Comparison of ENCODE assay signal across 1 cellular context in the genomic region with DNA sequence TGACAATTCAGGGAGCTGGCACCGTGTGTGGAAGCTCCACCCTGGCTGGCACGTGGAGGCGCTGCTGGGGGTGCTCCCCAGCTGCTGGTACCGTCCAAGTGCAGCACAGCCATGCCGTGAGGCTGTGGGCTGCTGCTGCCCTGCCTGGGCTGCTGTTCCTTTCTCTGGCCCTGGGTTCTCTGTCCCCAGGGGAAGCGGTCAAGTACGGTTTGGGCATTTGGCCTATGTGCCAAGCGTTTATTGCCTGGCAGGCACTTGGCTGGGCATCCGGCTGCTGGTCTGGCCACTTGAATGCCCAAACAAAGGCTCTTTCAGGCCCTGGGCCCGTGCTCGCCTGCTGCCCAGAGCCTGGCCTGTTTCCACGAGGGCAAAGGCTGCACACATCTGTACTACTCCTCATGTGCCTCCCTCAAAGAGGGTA.
TF ChIP-seq lines count a peak whose summit lies in the region.

No MANE protein-coding gene starts in this region.

TF ChIP-seq in liver, 16 proteins besides CTCF, POLR2A, EP300 and RAD21 (continued from another document):
- TF ChIP-seq JUND (IDR thresholded peaks at IDR 0.05) (peak; percentile 23 to 67), HNF4G (IDR thresholded peaks at IDR 0.05) (peak; percentile 80), EGR1 (IDR thresholded peaks at IDR 0.05; ENCODE audit: low read depth in 2 of 2) (peak in 1 of 2 donors; percentile 68)
